1 cellular context compared by ENCODE assay signal in genomic region chr2:16750175-16750924, GRCh38.
A peak's percentile ranks its signal among the peaks of the same experiment; 100 is the strongest.
TF ChIP-seq lines count a peak whose summit lies in the region.

No MANE protein-coding gene starts in this region.

TF ChIP-seq in K562, 482 proteins besides CTCF, POLR2A, EP300 and RAD21 (continued from another document and continues in another):
- TF ChIP-seq CEBPZ (IDR thresholded peaks at IDR 0.05; ENCODE audit: borderline replicate concordance, low read depth, low read length): no peak
- TF ChIP-seq HES1 (IDR thresholded peaks at IDR 0.05; ENCODE audit: low read depth): no peak
- 0 out of 2 replicates have a peak, but pooled peaks have one; percentile 49 for TF ChIP-seq TCF7 (IDR thresholded peaks at IDR 0.05; ENCODE audit: borderline replicate concordance)
- TF ChIP-seq NKRF (IDR thresholded peaks at IDR 0.05; ENCODE audit: borderline replicate concordance): no peak
- TF ChIP-seq ZBTB34 (CRISPR knock-in tag; IDR thresholded peaks at IDR 0.05): no peak
- TF ChIP-seq RREB1 (CRISPR knock-in tag; IDR thresholded peaks at IDR 0.05): no peak
- TF ChIP-seq AFF4 (CRISPR knock-in tag; IDR thresholded peaks at IDR 0.05): peak; percentile 34; the same call in 1 of the 2 replicates
- no peak for TF ChIP-seq HSF4 (CRISPR knock-in tag; IDR thresholded peaks at IDR 0.05; ENCODE audit: borderline replicate concordance)
- no peak for TF ChIP-seq SFPQ (IDR thresholded peaks at IDR 0.05; ENCODE audit: low read depth, low read length)
- peak; percentile 82 for TF ChIP-seq SOX6 (IDR thresholded peaks at IDR 0.05)
- no peak for TF ChIP-seq NR2C1 (IDR thresholded peaks at IDR 0.05)
- peak; percentile 17; the same call in 1 of the 2 replicates for TF ChIP-seq NR2C1 (tag; IDR thresholded peaks at IDR 0.05)
- no peak for TF ChIP-seq ARID4B (CRISPR knock-in tag; IDR thresholded peaks at IDR 0.05)
- peak; percentile 76 for TF ChIP-seq ESRRA (IDR thresholded peaks at IDR 0.05; ENCODE audit: borderline replicate concordance, low read depth)
- no peak for TF ChIP-seq ZNF3 (CRISPR knock-in tag; IDR thresholded peaks at IDR 0.05)
- no peak for TF ChIP-seq USF2 (CRISPR knock-in tag; IDR thresholded peaks at IDR 0.05)
- no peak for TF ChIP-seq ZFP36 (IDR thresholded peaks at IDR 0.05; ENCODE audit: low read depth, low read length, partially characterized antibody)
- TF ChIP-seq DACH1 (IDR thresholded peaks at IDR 0.05; ENCODE audit: partially characterized antibody): no peak
- peak; percentile 45; the same call in 1 of the 2 replicates for TF ChIP-seq ZNF134 (CRISPR knock-in tag; conservative IDR thresholded peaks at IDR 0.05)
- TF ChIP-seq CBFA2T3 (IDR thresholded peaks at IDR 0.05): peak; percentile 85
- TF ChIP-seq ZNF644 (tag; IDR thresholded peaks at IDR 0.05; ENCODE audit: low read depth): peak; percentile 55; the same call in 1 of the 2 replicates
- no peak for TF ChIP-seq BRD4 (IDR thresholded peaks at IDR 0.05)
- TF ChIP-seq ZNF23 (CRISPR knock-in tag; IDR thresholded peaks at IDR 0.05): no peak
- TF ChIP-seq POU5F1 (IDR thresholded peaks at IDR 0.05; ENCODE audit: borderline replicate concordance, low read depth, low read length, partially characterized antibody): no peak
- TF ChIP-seq SIRT6 (IDR thresholded peaks at IDR 0.05; ENCODE audit: low read depth, low read length): no peak
